Comparison of ENCODE assay signal across 10 cellular contexts in genomic region chr1:178684542-178685000, GRCh38. TPM values are rescaled to one million over a fixed set of nuclear protein-coding genes. Genes with fewer than 3 reads are reported as not detected.
DNase-seq lines count a peak whose midpoint lies in the region; ATAC-seq and TF ChIP-seq lines count a peak whose summit lies in the region.
"Had no signal": no experiment of that assay in that cellular context is flagged by ENCODE, and none has a peak within 500 bp of the region (broad histone marks: within the 10 kb centered on the region; RNA-seq: fewer than 3 reads in every experiment).

No MANE protein-coding gene starts in this region.

- peak overlapping the region in 1 of 8 donors; percentile 45 for H3K27ac ChIP-seq in spleen
- H3K27ac ChIP-seq: heart right ventricle had no signal

- intact Hi-C loops in sciatic nerve (cut with DNase I) (no loop called here), spleen (cut with DNase I; ENCODE audit: low total_unique reads) (no loop called here)

- peak; percentile 77 for ATAC-seq in GM19043 (IDR thresholded peaks at IDR 0.05; ENCODE audit: low read depth, unreplicated experiment)
- peak; percentile 89 for ATAC-seq in HG03064 (IDR thresholded peaks at IDR 0.05; ENCODE audit: low read depth, unreplicated experiment)
- ATAC-seq in sciatic nerve = peak; percentile 82

- WGBS in spleen, 5 donors = 87 to 94% (median 92%) methylated on average over 1 of the region's 1 CpG

- peaks cover 55% of the 10 kb centered on the region for H3K4me1 ChIP-seq in adipocyte (ENCODE audit: control insufficient read depth, insufficient read depth, low read length)
- H3K4me1 ChIP-seq in spleen = peaks cover 0 to 19% (median 5%) of the 10 kb centered on the region in 6 donors

- H3K27me3 ChIP-seq in adipocyte (replicated peaks; ENCODE audit: control insufficient read depth, insufficient read depth, low read length) (no peaks in the 10 kb centered on the region), spleen (replicated peaks in 1 of 7) (no peaks in the 10 kb centered on the region)
- H3K27me3 ChIP-seq: heart right ventricle had no signal

- no peak for TF ChIP-seq POLR2A in spleen (IDR thresholded peaks at IDR 0.05)

- H3K9me3 ChIP-seq in adipocyte (ENCODE audit: control insufficient read depth, low read length) (no peaks in the 10 kb centered on the region), spleen (no peaks in the 10 kb centered on the region)
- H3K9me3 ChIP-seq: heart right ventricle had no signal

- H3K4me3 ChIP-seq in adipocyte (ENCODE audit: low read length) (no peak overlapping the region), spleen (no peak overlapping the region)
- H3K4me3 ChIP-seq: heart right ventricle had no signal

- no peak for TF ChIP-seq CTCF in spleen (IDR thresholded peaks at IDR 0.05 in 8 of 11, conservative IDR thresholded peaks at IDR 0.05 in 3 of 11)

- H3K9ac ChIP-seq in adipocyte (ENCODE audit: low read length) = peak overlapping the region; percentile 58

- H3K36me3 ChIP-seq in adipocyte (ENCODE audit: control insufficient read depth, insufficient read depth, low read length, severe bottlenecking) (no peaks in the 10 kb centered on the region), spleen (no peaks in the 10 kb centered on the region)
- H3K36me3 ChIP-seq: heart right ventricle had no signal

- DNase-seq in adipocyte (ENCODE audit: low read depth) (peak; percentile 93), sciatic nerve (ENCODE audit: low spot score) (no peak), cerebellar cortex (ENCODE audit: low spot score) (no peak), spleen (no peak), NCI-H2081 treated with DMSO at 0.1 percent for 48 hours (lab: John Stamatoyannopoulos, UW) (no peak), NCI-H2081 (lab: John Stamatoyannopoulos, UW) (no peak)
- DNase-seq: heart right ventricle, OCI-M1 had no signal

RNA-seq across cellular contexts. Expression of gene RALGPS2, which starts 40.5 kb away (rescaled TPM):
- 16.0 TPM for total RNA-seq in sciatic nerve
- 100 to 1,000 TPM in 2 of 7 donors, 10 to 100 TPM in 5; 54.7 to 118 (median 89.3) TPM for total RNA-seq in spleen
- polyA plus RNA-seq in spleen = 10 to 100 TPM; 25.6 to 28.5 (median 27.0) TPM
